Comparison of ENCODE assay signal across 9 cellular contexts in the genomic region with DNA sequence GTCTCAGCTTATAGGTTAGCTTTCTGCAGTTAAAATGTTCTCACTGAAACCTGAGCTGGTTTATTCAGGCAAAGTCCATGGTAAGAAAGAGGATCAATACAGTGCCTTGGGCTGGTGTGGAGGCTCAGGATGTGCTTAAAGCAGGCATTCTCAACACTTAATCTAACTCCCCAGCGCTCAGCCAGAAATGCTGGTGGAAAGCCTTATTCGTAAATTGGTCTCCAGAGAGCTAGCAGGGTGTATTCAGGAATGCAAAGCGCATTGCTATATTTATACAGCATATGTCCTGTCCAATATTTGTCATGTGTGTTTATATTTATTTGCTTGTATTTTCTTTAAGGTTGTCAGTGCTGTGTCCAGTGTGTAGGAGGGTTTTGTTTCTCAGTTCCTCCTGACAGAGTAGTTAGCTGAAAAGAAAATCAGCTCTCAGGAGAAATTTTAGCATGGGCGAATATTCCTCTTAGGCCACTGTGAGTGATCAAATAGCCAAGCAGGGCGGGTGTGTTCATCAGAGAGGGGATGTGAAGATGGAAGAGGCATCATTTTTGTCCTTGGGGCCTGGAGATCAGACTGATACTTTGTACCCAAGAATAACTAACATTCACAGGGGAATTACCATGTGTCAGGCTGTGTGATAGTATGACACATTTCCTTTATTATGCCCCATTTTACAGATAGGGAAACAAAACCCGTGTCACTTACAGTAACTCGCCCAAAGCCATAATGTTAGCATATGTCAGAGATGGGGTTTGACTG.
A peak's percentile ranks its signal among the peaks of the same experiment; 100 is the strongest.
DNase-seq lines count a peak whose midpoint lies in the region; ATAC-seq, FAIRE-seq and TF ChIP-seq lines count a peak whose summit lies in the region.
"Had no signal": no experiment of that assay in that cellular context is flagged by ENCODE, and none has a peak within 500 bp of the region (broad histone marks: within the 10 kb centered on the region; RNA-seq: fewer than 3 reads in every experiment).

No MANE protein-coding gene starts in this region.

- peak; percentile 66 for FAIRE-seq in endothelial cell of umbilical vein (lab: Jason Lieb, UNC)

- no peaks in the 10 kb centered on the region for H3K36me3 ChIP-seq in endothelial cell of umbilical vein (ENCODE audit: control insufficient read depth in 2 of 2, extremely low read depth in 1 of 2, insufficient read depth in 2 of 2, low read length in 2 of 2)

- no peaks in the 10 kb centered on the region for H3K9me3 ChIP-seq in endothelial cell of umbilical vein (replicated peaks; ENCODE audit: control insufficient read depth, insufficient read depth, low read length)

- H3K9ac ChIP-seq in endothelial cell of umbilical vein (replicated peaks; ENCODE audit: extremely low read depth, insufficient read depth, low read length), result no peak overlapping the region

- peaks cover 25% of the 10 kb centered on the region for H3K4me1 ChIP-seq in endothelial cell of umbilical vein (ENCODE audit: control insufficient read depth, extremely low read depth, insufficient read depth, low read length)

- no peaks in the 10 kb centered on the region for H3K79me2 ChIP-seq in endothelial cell of umbilical vein (ENCODE audit: control insufficient read depth, insufficient read depth, low read length)

- no peak for TF ChIP-seq POLR2A in endothelial cell of umbilical vein (IDR thresholded peaks at IDR 0.05; ENCODE audit: low read depth, low read length)

- CTCF ChIA-PET in endothelial cell of umbilical vein (lab: Charles Lee), result interaction anchor here (0.5 to 4.9 kb wide), 15 partner anchors 12 to 513 kb away, joined by 3 to 180 read pairs (median 5); a partner anchor contains a TSS

- intact Hi-C loops in endothelial cell of umbilical vein (cut with micrococcal nuclease), result loop anchor here (1.0 to 10.0 kb wide), 5 partner anchors 277 to 722 kb away; a partner anchor contains a TSS

- TF ChIP-seq CTCF in GM13977 (IDR thresholded peaks at IDR 0.05; ENCODE audit: extremely low read depth, insufficient read depth, missing control alignments), result no peak
- TF ChIP-seq CTCF in endothelial cell of umbilical vein (IDR thresholded peaks at IDR 0.05; ENCODE audit: extremely low read depth in 1 of 2, insufficient read depth in 1 of 2, low read depth in 1 of 2, low read length in 2 of 2), result no peak

- TSS peak; percentile 22 for BruUV-seq in endothelial cell of umbilical vein (replicated peaks; lab: Mats Ljungman, UMichigan)

- H3K27ac ChIP-seq in endothelial cell of umbilical vein (ENCODE audit: insufficient read depth, low read depth, low read length), result peak overlapping the region; percentile 25

- no peak overlapping the region for H3K4me2 ChIP-seq in endothelial cell of umbilical vein (ENCODE audit: insufficient read depth, low read length)

- H3K9me1 ChIP-seq in endothelial cell of umbilical vein (replicated peaks; ENCODE audit: control insufficient read depth, extremely low read depth, insufficient read depth, low read length), result no peaks in the 10 kb centered on the region

- no peak overlapping the region for H3K4me3 ChIP-seq in endothelial cell of umbilical vein (replicated peaks in 1 of 3; ENCODE audit: insufficient read depth in 1 of 3, low read depth in 1 of 3, low read length in 3 of 3)

- POLR2A ChIA-PET in endothelial cell of umbilical vein (lab: Charles Lee), result no interaction called here

- dilution Hi-C loops in endothelial cell of umbilical vein (cut with MboI; ENCODE audit: extremely low pct_ligation_motif_present, low sequenced_read_pairs), result no loop called here

- peak; percentile 47 for DNase-seq in GM13977 (ENCODE audit: low spot score)
- peak; percentile 37 for DNase-seq in endothelial cell of umbilical vein (ENCODE audit: low read depth, low spot score)
- DNase-seq in globus pallidus (ENCODE audit: low spot score), result no peak
- DNase-seq in NCI-H226, result no peak
- no peak for DNase-seq in NCI-H146 treated with DMSO at 0.1 percent for 48 hours (lab: John Stamatoyannopoulos, UW; ENCODE audit: unreplicated experiment)
- DNase-seq in GM19238 (ENCODE audit: insufficient read length, low spot score), result no peak
- DNase-seq: NCI-H2029 had no signal

- no peaks in the 10 kb centered on the region for H4K20me1 ChIP-seq in endothelial cell of umbilical vein (replicated peaks; ENCODE audit: control insufficient read depth, extremely low read depth, insufficient read depth, low read length)

- in situ Hi-C loops in GM13977 (cut with MboI; ENCODE audit: low pct_unique_long_range_greater_than_20kb, low sequenced_read_pairs, unreplicated experiment), result no loop called here

- no peaks in the 10 kb centered on the region for H3K27me3 ChIP-seq in endothelial cell of umbilical vein (ENCODE audit: control insufficient read depth in 2 of 2, insufficient read depth in 2 of 2, low read length in 2 of 2)

- no peak overlapping the region for H2AFZ ChIP-seq in endothelial cell of umbilical vein (ENCODE audit: low read depth, low read length)

- ATAC-seq in GM19463 (IDR thresholded peaks at IDR 0.05; ENCODE audit: unreplicated experiment), result peak; percentile 68
- peak; percentile 75 for ATAC-seq in HG03135 (IDR thresholded peaks at IDR 0.05; ENCODE audit: unreplicated experiment)

TF ChIP-seq in endothelial cell of umbilical vein, 7 proteins besides CTCF, POLR2A, EP300 and RAD21:
- no peak for TF ChIP-seq EZH2 (IDR thresholded peaks at IDR 0.05; ENCODE audit: borderline replicate concordance, low read depth, low read length, severe bottlenecking)
- TF ChIP-seq, protein P1, sequence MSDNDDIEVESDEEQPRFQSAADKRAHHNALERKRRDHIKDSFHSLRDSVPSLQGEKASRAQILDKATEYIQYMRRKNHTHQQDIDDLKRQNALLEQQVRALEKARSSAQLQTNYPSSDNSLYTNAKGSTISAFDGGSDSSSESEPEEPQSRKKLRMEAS (IDR thresholded peaks at IDR 0.05; ENCODE audit: insufficient read depth, insufficient read length), result no peak
- peak; percentile 49 for TF ChIP-seq GATA2 (IDR thresholded peaks at IDR 0.05; ENCODE audit: insufficient read depth, insufficient read length, low read depth, low read length)
- no peak for TF ChIP-seq JUN (IDR thresholded peaks at IDR 0.05; ENCODE audit: borderline replicate concordance, insufficient read depth, insufficient read length, low read depth)
- no peak for TF ChIP-seq MYC (IDR thresholded peaks at IDR 0.05; ENCODE audit: low read depth, low read length)
- no peak for TF ChIP-seq FOS (IDR thresholded peaks at IDR 0.05; ENCODE audit: borderline replicate concordance, insufficient read depth, low read length)
- TF ChIP-seq POLR2AphosphoS5 (IDR thresholded peaks at IDR 0.05; ENCODE audit: insufficient read depth, low read depth, low read length), result no peak

Comparison
In these comparisons a context has a peak if more than half of its experiments do, and no peak if none do; other contexts are left out.
1. DNase-seq: peak in GM13977 (single experiment) and endothelial cell of umbilical vein (single experiment); none in globus pallidus (single experiment), NCI-H226 (single experiment), NCI-H146 treated with DMSO at 0.1 percent for 48 hours (single experiment) and GM19238 (single experiment).